Comparison of ENCODE assay signal across 20 cellular contexts in genomic region chr10:102375250-102375649, GRCh38. TPM values are rescaled to one million over a fixed set of nuclear protein-coding genes. Genes with fewer than 3 reads are reported as not detected.
DNase-seq lines count a peak whose midpoint lies in the region; ATAC-seq, FAIRE-seq and TF ChIP-seq lines count a peak whose summit lies in the region.
"Had no signal": no experiment of that assay in that cellular context is flagged by ENCODE, and none has a peak within 500 bp of the region (broad histone marks: within the 10 kb centered on the region; RNA-seq: fewer than 3 reads in every experiment).

No MANE protein-coding gene starts in this region.

- DNase-seq in A549 (ENCODE audit: low read depth in 1 of 2, low spot score in 1 of 2) (no peak), ELF-1 (ENCODE audit: low read depth, low spot score) (peak; percentile 38), WERI-Rb-1 (peak; percentile 42), fibroblast of the aortic adventitia (ENCODE audit: low read depth) (no peak), C1 segment of cervical spinal cord (lab: John Stamatoyannopoulos, UW) (no peak), sigmoid colon (no peak)
- DNase-seq: activated naive CD8-positive, alpha-beta T cell treated with anti-CD3 and anti-CD28 coated beads for 36 hours; activated T-cell treated with anti-CD3 and anti-CD28 coated beads for 4 hours; cerebellar nuclear complex; NCI-H1105 treated with DMSO at 0.1 percent for 48 hours; ovary; PC-9; small intestine; stimulated activated naive CD4-positive, alpha-beta T cell treated with Interleukin-2 at 50 U/mL for 16 hours; SW 1271; uterus had no signal

- H3K36me3 ChIP-seq in WERI-Rb-1 (peaks cover 78% of the 10 kb centered on the region), sigmoid colon (peaks cover 22 to 100% (median 68%) of the 10 kb centered on the region in 4 donors)
- H3K36me3 ChIP-seq: ovary, uterus had no signal

- POLR2A ChIA-PET in A549 (lab: Yijun Ruan, JAX), result no interaction called here

- TF ChIP-seq POLR2A in A549 (IDR thresholded peaks at IDR 0.05; ENCODE audit: low read length) (no peak), sigmoid colon (IDR thresholded peaks at IDR 0.05) (no peak)

- TF ChIP-seq EP300 in A549 (IDR thresholded peaks at IDR 0.05), result no peak
- no peak for TF ChIP-seq EP300 in sigmoid colon (IDR thresholded peaks at IDR 0.05)

- no peak overlapping the region for H3K27ac ChIP-seq in A549
- no peak overlapping the region for H3K27ac ChIP-seq in WERI-Rb-1
- H3K27ac ChIP-seq in sigmoid colon, result no peak overlapping the region
- H3K27ac ChIP-seq: ovary, PC-9, uterus had no signal

- no peak overlapping the region for H3K4me2 ChIP-seq in A549
- H3K4me2 ChIP-seq: PC-9 had no signal

- CTCF ChIA-PET in A549 (lab: Yijun Ruan, JAX), result interaction anchor here (0.5 to 17.7 kb wide), 15 partner anchors 9 to 202 kb away, joined by 3 to 140 read pairs (median 4); partner anchors contain the start of genes ELOVL3 and NFKB2

- 93% methylated on average over 7 of the region's 7 CpGs for WGBS in A549 (ENCODE audit: missing lambda C conversion rate)
- WGBS in sigmoid colon, 2 donors, result 94 to 95% methylated on average over 7 of the region's 7 CpGs

- H3K4me3 ChIP-seq in A549 (no peak overlapping the region), WERI-Rb-1 (ENCODE audit: low read depth, low read length) (no peak overlapping the region), fibroblast of the aortic adventitia (ENCODE audit: low read depth, low read length) (no peak overlapping the region), sigmoid colon (no peak overlapping the region)
- H3K4me3 ChIP-seq: HAP-1, ovary, PC-9, uterus had no signal

- TF ChIP-seq RAD21 in A549 (conservative IDR thresholded peaks at IDR 0.05 in 1 of 2, IDR thresholded peaks at IDR 0.05 in 1 of 2), result peak in 1 of 2 experiments; percentile 24; a peak in 1 of 5 replicates

- H3K4me1 ChIP-seq in A549 (no peaks in the 10 kb centered on the region), sigmoid colon (no peaks in the 10 kb centered on the region)
- H3K4me1 ChIP-seq: HAP-1, uterus had no signal

- FAIRE-seq in A549 (lab: Jason Lieb, UNC), result no peak
- FAIRE-seq: keratinocyte, small intestine had no signal

- TF ChIP-seq CTCF in A549 (IDR thresholded peaks at IDR 0.05), result no peak
- TF ChIP-seq CTCF in WERI-Rb-1 (IDR thresholded peaks at IDR 0.05; ENCODE audit: low read depth, low read length), result peak; percentile 42; the same call in 1 of the 2 replicates
- TF ChIP-seq CTCF in fibroblast of the aortic adventitia (IDR thresholded peaks at IDR 0.05; ENCODE audit: insufficient read depth, low read length), result peak; percentile 26
- no peak for TF ChIP-seq CTCF in sigmoid colon (IDR thresholded peaks at IDR 0.05)

- ATAC-seq in A549 (peak; percentile 62 to 70; a peak in 4 of 6 replicates), HG02642 (IDR thresholded peaks at IDR 0.05; ENCODE audit: poor library complexity, unreplicated experiment) (no peak), GM21723 (IDR thresholded peaks at IDR 0.05; ENCODE audit: unreplicated experiment) (no peak)

- H3K9me3 ChIP-seq in A549, result peaks cover 8% of the 10 kb centered on the region
- peaks cover 7% of the 10 kb centered on the region for H3K9me3 ChIP-seq in WERI-Rb-1 (ENCODE audit: severe bottlenecking)
- H3K9me3 ChIP-seq in sigmoid colon, result no peaks in the 10 kb centered on the region
- H3K9me3 ChIP-seq: HAP-1, ovary had no signal

- intact Hi-C loops in sigmoid colon (cut with DNase I), result no loop called here

- H3K27me3 ChIP-seq in WERI-Rb-1 (ENCODE audit: insufficient read depth, low read depth, severe bottlenecking) (no peaks in the 10 kb centered on the region), sigmoid colon (no peaks in the 10 kb centered on the region)
- H3K27me3 ChIP-seq: ovary, uterus had no signal

TF ChIP-seq in A549, 52 proteins besides CTCF, POLR2A, EP300 and RAD21:
- TF ChIP-seq ZFP36 (IDR thresholded peaks at IDR 0.05; ENCODE audit: borderline replicate concordance, partially characterized antibody) (no peak), ZSCAN20 (CRISPR knock-in tag; IDR thresholded peaks at IDR 0.05) (no peak), RARB (CRISPR knock-in tag; IDR thresholded peaks at IDR 0.05) (no peak), TP53 (CRISPR knock-in tag; IDR thresholded peaks at IDR 0.05) (no peak), CBX2 (IDR thresholded peaks at IDR 0.05; ENCODE audit: borderline replicate concordance, low read depth) (no peak), FOSL2 (IDR thresholded peaks at IDR 0.05) (no peak), FOSL2 (CRISPR knock-in tag; IDR thresholded peaks at IDR 0.05) (no peak)

RNA-seq across cellular contexts. Expression of gene NFKB2, which starts 20.3 kb away (rescaled TPM):
- polyA plus RNA-seq in A549 (2011; rRNA removed) (20.5 and 27.6 TPM in 2 replicates), A549 (2017; fragmentation: RNase III; extraction: RNeasy Plus Mini Kit Qiagen cat#74134 plus additional on column Dnase treatment) (35.7 to 63.6 TPM (median 36.6 TPM) in 3 replicates), sigmoid colon (10 to 100 TPM in 2 of 3 donors, 1 to 10 TPM in 1; 5.4 to 41.5 (median 11.1) TPM)
- 61.3 and 70.0 TPM in 2 replicates for polyA plus RNA-seq in A549 (2012; cell fraction: cytosol; rRNA removed)
- 218 and 281 TPM in 2 replicates for polyA plus RNA-seq in A549 (2012; cell fraction: nucleus; rRNA removed)
- 16.0 and 17.9 TPM in 2 replicates for polyA minus RNA-seq in A549 (2011; rRNA and poly(A)+ RNA removed)
- total RNA-seq in fibroblast of the aortic adventitia (ENCODE audit: low replicate concordance) (9.0 and 16.2 TPM in 2 replicates), sigmoid colon (10 to 100 TPM; 29.6 to 41.1 (median 36.0) TPM)

RNA-seq across cellular contexts. Expression of gene PSD, which starts 43.3 kb away (rescaled TPM):
- polyA plus RNA-seq in A549 (2011; rRNA removed) (0.14 and 0.19 TPM in 2 replicates), A549 (2017; fragmentation: RNase III; extraction: RNeasy Plus Mini Kit Qiagen cat#74134 plus additional on column Dnase treatment) (0.42 to 0.75 TPM (median 0.70 TPM) in 3 replicates), sigmoid colon (10 to 100 TPM in 1 of 3 donors, 1 to 10 TPM in 1, under 1 TPM in 1; 0.69 to 23.3 (median 6.0) TPM)
- 0.28 and 0.54 TPM in 2 replicates for polyA plus RNA-seq in A549 (2012; cell fraction: cytosol; rRNA removed)
- polyA plus RNA-seq in A549 (2012; cell fraction: nucleus; rRNA removed), result 0.45 and 0.83 TPM in 2 replicates
- polyA minus RNA-seq in A549 (2011; rRNA and poly(A)+ RNA removed), result 0.15 and 0.66 TPM in 2 replicates
- total RNA-seq in fibroblast of the aortic adventitia (ENCODE audit: low replicate concordance) (0.18 and 1.3 TPM in 2 replicates), sigmoid colon (100 to 1,000 TPM; 343 to 449 (median 417) TPM)

RNA-seq across cellular contexts. Expression of gene FBXL15, which starts 45.4 kb away (rescaled TPM):
- polyA plus RNA-seq in A549 (2011; rRNA removed) (3.7 and 4.8 TPM in 2 replicates), A549 (2017; fragmentation: RNase III; extraction: RNeasy Plus Mini Kit Qiagen cat#74134 plus additional on column Dnase treatment) (8.7 to 10.4 TPM (median 9.4 TPM) in 3 replicates), sigmoid colon (10 to 100 TPM; 19.0 to 36.7 (median 21.0) TPM)
- 15.0 and 18.4 TPM in 2 replicates for polyA plus RNA-seq in A549 (2012; cell fraction: cytosol; rRNA removed)
- polyA plus RNA-seq in A549 (2012; cell fraction: nucleus; rRNA removed), result 29.5 and 44.2 TPM in 2 replicates
- 2.8 and 3.2 TPM in 2 replicates for polyA minus RNA-seq in A549 (2011; rRNA and poly(A)+ RNA removed)
- total RNA-seq in fibroblast of the aortic adventitia (ENCODE audit: low replicate concordance) (5.2 and 39.6 TPM in 2 replicates), sigmoid colon (10 to 100 TPM; 19.7 to 51.3 (median 34.2) TPM)

RNA-seq across cellular contexts. Expression of gene CUEDC2, which starts 57.1 kb away (rescaled TPM):
- polyA plus RNA-seq in A549 (2011; rRNA removed) (42.5 and 43.7 TPM in 2 replicates), A549 (2017; fragmentation: RNase III; extraction: RNeasy Plus Mini Kit Qiagen cat#74134 plus additional on column Dnase treatment) (52.1 to 69.3 TPM (median 67.4 TPM) in 3 replicates), sigmoid colon (10 to 100 TPM; 30.0 to 47.7 (median 33.3) TPM)
- polyA plus RNA-seq in A549 (2012; cell fraction: cytosol; rRNA removed), result 58.5 and 59.9 TPM in 2 replicates
- 74.7 and 75.8 TPM in 2 replicates for polyA plus RNA-seq in A549 (2012; cell fraction: nucleus; rRNA removed)
- 28.0 and 34.8 TPM in 2 replicates for polyA minus RNA-seq in A549 (2011; rRNA and poly(A)+ RNA removed)
- total RNA-seq in fibroblast of the aortic adventitia (ENCODE audit: low replicate concordance) (40.9 and 61.4 TPM in 2 replicates), sigmoid colon (10 to 100 TPM; 65.2 to 93.5 (median 82.4) TPM)

Comparison
In these comparisons a context has a peak if more than half of its experiments do, and no peak if none do; other contexts are left out.
1. ATAC-seq: peak in A549 (2 of 2); none in HG02642 (single experiment) and GM21723 (single experiment).
2. DNase-seq: peak in ELF-1 (single experiment) and WERI-Rb-1 (single experiment); none in A549 (0 of 2), fibroblast of the aortic adventitia (single experiment), C1 segment of cervical spinal cord (0 of 14) and sigmoid colon (single experiment).
3. CTCF ChIP-seq: peak in WERI-Rb-1 (single experiment) and fibroblast of the aortic adventitia (single experiment); none in A549 (single experiment) and sigmoid colon (0 of 4).
4. RNA of gene PSD, which starts 43.3 kb away (total RNA-seq): 343 to 449 TPM in sigmoid colon; 0.18 to 1.3 TPM in fibroblast of the aortic adventitia; every median in the first group is over 100 times any median in the second.